ENCODE assay signal across 1 cellular context in the genomic region with DNA sequence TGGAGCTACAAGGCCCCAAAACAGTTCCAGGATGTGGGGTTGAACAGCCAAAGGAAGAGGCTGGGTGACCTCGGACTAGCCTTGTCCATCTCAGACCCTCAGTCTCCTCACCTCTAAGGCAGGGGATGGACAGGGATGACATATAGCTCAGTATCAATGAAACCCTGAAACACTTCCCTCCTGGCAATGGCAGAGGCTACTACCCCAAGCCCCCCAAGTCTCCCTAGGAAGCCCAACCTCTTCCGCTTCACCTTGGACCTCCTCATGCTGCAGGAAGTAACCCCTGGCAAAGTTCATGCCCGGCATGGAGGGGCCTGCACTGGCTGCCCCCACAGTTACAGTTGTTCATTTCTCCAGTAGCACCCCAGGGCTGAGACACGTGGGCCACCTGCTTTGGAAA.
TF ChIP-seq lines count a peak whose summit lies in the region.

No MANE protein-coding gene starts in this region.

TF ChIP-seq in IMR-90, 13 proteins besides CTCF, POLR2A, EP300 and RAD21:
- TF ChIP-seq USF2 (IDR thresholded peaks at IDR 0.05; ENCODE audit: low read depth, low read length) (no peak), MAZ (IDR thresholded peaks at IDR 0.05; ENCODE audit: borderline replicate concordance, low read depth, low read length) (no peak), MXI1 (IDR thresholded peaks at IDR 0.05; ENCODE audit: borderline replicate concordance, low read depth, low read length) (no peak), MAFK (IDR thresholded peaks at IDR 0.05; ENCODE audit: low read depth, low read length) (no peak), SMC3 (IDR thresholded peaks at IDR 0.05; ENCODE audit: low read depth, low read length) (no peak), FOS (IDR thresholded peaks at IDR 0.05; ENCODE audit: low read depth, low read length) (no peak), RFX5 (IDR thresholded peaks at IDR 0.05; ENCODE audit: low read depth, low read length) (no peak)
